In genomic region chr13:52780092-52780491, GRCh38 we compare ENCODE assay signal across 23 cellular contexts. TPM values are rescaled to one million over a fixed set of nuclear protein-coding genes. Genes with fewer than 3 reads are reported as not detected.
"Had no signal": no experiment of that assay in that cellular context is flagged by ENCODE, and none has a peak within 500 bp of the region (broad histone marks: within the 10 kb centered on the region; RNA-seq: fewer than 3 reads in every experiment).

No MANE protein-coding gene starts in this region.

- ATAC-seq: activated naive CD4-positive, alpha-beta T cell treated with anti-CD3 and anti-CD28 coated beads, Interleukin-2, amount 50 U/mL, for 72 hours; heart right ventricle; left lobe of liver; lower lobe of right lung; mucosa of descending colon; right lobe of liver had no signal

- H3K36me3 Mint-ChIP-seq: activated naive CD4-positive, alpha-beta T cell treated with anti-CD3 and anti-CD28 coated beads, Interleukin-2, amount 50 U/mL, for 72 hours; brain; naive B cell had no signal

- H3K4me3 Mint-ChIP-seq: brain; naive B cell; stimulated activated naive CD8-positive, alpha-beta T cell treated with anti-CD3 and anti-CD28 coated beads, Interleukin-15, Interleukin-2, amounts not matched to agents 100 ng/mL and 50 ng/mL, for 24 hours had no signal

- H3K27ac ChIP-seq: heart right ventricle, lower lobe of right lung, right lobe of liver, skin epidermis, thyroid gland had no signal

- H3K9me3 Mint-ChIP-seq: activated naive CD4-positive, alpha-beta T cell treated with anti-CD3 and anti-CD28 coated beads, Interleukin-2, amount 50 U/mL, for 72 hours; brain; naive B cell; stimulated activated naive CD8-positive, alpha-beta T cell treated with anti-CD3 and anti-CD28 coated beads, Interleukin-15, Interleukin-2, amounts not matched to agents 100 ng/mL and 50 ng/mL, for 24 hours had no signal

- H3K4me1 ChIP-seq: heart right ventricle, lower lobe of right lung, right lobe of liver, thyroid gland had no signal

- H3K36me3 ChIP-seq: heart right ventricle, lower lobe of right lung, right lobe of liver, thyroid gland had no signal

- H3K9me3 ChIP-seq: heart right ventricle, lower lobe of right lung, mucosa of descending colon, right lobe of liver, thyroid gland had no signal

- H3K4me1 Mint-ChIP-seq: naive B cell had no signal

- H3K27me3 ChIP-seq: right lobe of liver, thyroid gland had no signal

- DNase-seq: activated gamma-delta T cell treated with Interleukin-2 at 50 U/mL for 16 hours; activated T-cell treated with anti-CD3 and anti-CD28 coated beads, Interleukin-2, amount 50 U/mL, for 1 hour; aorta; dermis blood vessel endothelial cell; effector CD8-positive, alpha-beta T cell; erythroblast; foreskin fibroblast; heart right ventricle; lower lobe of right lung; mesendoderm; mucosa of descending colon; naive B cell; right lobe of liver; stimulated activated CD4-positive, alpha-beta T cell treated with anti-CD3 and anti-CD28 coated beads, Interleukin-1b, Interleukin-23, amount 100 ng/mL, for 48 hours; thyroid gland had no signal

- H3K4me3 ChIP-seq: heart right ventricle, lower lobe of right lung, mucosa of descending colon, right lobe of liver, skin epidermis, thyroid gland had no signal

- H3K27ac Mint-ChIP-seq: activated naive CD4-positive, alpha-beta T cell treated with anti-CD3 and anti-CD28 coated beads, Interleukin-2, amount 50 U/mL, for 72 hours; naive B cell; stimulated activated naive CD8-positive, alpha-beta T cell treated with anti-CD3 and anti-CD28 coated beads, Interleukin-15, Interleukin-2, amounts not matched to agents 100 ng/mL and 50 ng/mL, for 24 hours had no signal

RNA-seq across cellular contexts. Expression of gene CNMD, which starts 40.5 kb away (rescaled TPM):
- total RNA-seq: activated naive CD4-positive, alpha-beta T cell treated with anti-CD3 and anti-CD28 coated beads, Interleukin-2, amount 50 U/mL, for 72 hours; aorta; dermis blood vessel endothelial cell; fibroblast of lung; heart right ventricle; left lobe of liver; lower lobe of right lung; right lobe of liver; ureter had no signal
- polyA plus RNA-seq: aorta, fibroblast of lung, heart right ventricle, neural cell had no signal
